Comparison of ENCODE assay signal across 33 cellular contexts in genomic region chr7:38889079-38889478, GRCh38. TPM values are rescaled to one million over a fixed set of nuclear protein-coding genes. Genes with fewer than 3 reads are reported as not detected.
DNase-seq lines count a peak whose midpoint lies in the region; ATAC-seq, FAIRE-seq and TF ChIP-seq lines count a peak whose summit lies in the region.
"Had no signal": no experiment of that assay in that cellular context is flagged by ENCODE, and none has a peak within 500 bp of the region (broad histone marks: within the 10 kb centered on the region; RNA-seq: fewer than 3 reads in every experiment).

No MANE protein-coding gene starts in this region.

- H3K4me1 ChIP-seq in GM23338 (ENCODE audit: insufficient read depth) = 0 out of 2 replicates have a peak, but pooled peaks cover 5% of the 10 kb centered on the region
- no peaks in the 10 kb centered on the region for H3K4me1 ChIP-seq in HEK293 (ENCODE audit: control insufficient read depth, insufficient read depth, low read length)
- peaks cover 2% of the 10 kb centered on the region for H3K4me1 ChIP-seq in mesenchymal stem cell (ENCODE audit: control insufficient read depth, insufficient read depth, low read depth, low read length)
- H3K4me1 ChIP-seq in CD8-positive, alpha-beta memory T cell (ENCODE audit: insufficient read depth, low read length) = no peaks in the 10 kb centered on the region
- H3K4me1 ChIP-seq: A549; BE2C; BLaER1; BLaER1 treated with 17β-estradiol and CSF1 and Interleukin-3, amounts not matched to agents 10 nM and 100 nM; Caco-2 had no signal

- H4K20me1 ChIP-seq in GM23338 (replicated peaks; ENCODE audit: insufficient read depth) = 0 out of 2 replicates have a peak, but pooled peaks cover 14% of the 10 kb centered on the region
- H4K20me1 ChIP-seq: BLaER1 had no signal

- H3K27me3 Mint-ChIP-seq in GM23338 (ENCODE audit: insufficient read depth, low read depth, poor library complexity) = peaks cover 8% of the 10 kb centered on the region
- H3K27me3 Mint-ChIP-seq in activated CD4-positive, alpha-beta T cell treated with anti-CD3 and anti-CD28 coated beads for 36 hours = no peaks in the 10 kb centered on the region
- H3K27me3 Mint-ChIP-seq in CD8-positive, alpha-beta memory T cell = no peaks in the 10 kb centered on the region
- H3K27me3 Mint-ChIP-seq: B cell; CD4-positive, alpha-beta memory T cell; CD4-positive, alpha-beta T cell; CD4-positive, CD25-positive, alpha-beta regulatory T cell had no signal

- no peak overlapping the region for H2BK15ac ChIP-seq in mesenchymal stem cell (ENCODE audit: low read depth, poor library complexity, severe bottlenecking)

- H2BK5ac ChIP-seq in mesenchymal stem cell (ENCODE audit: low read depth, low read length, poor library complexity, severe bottlenecking) = no peak overlapping the region

- no peaks in the 10 kb centered on the region for H3K9me2 ChIP-seq in GM23338 (ENCODE audit: insufficient read depth)

- H3F3A ChIP-seq in GM23338 (replicated peaks; ENCODE audit: low read depth) = no peaks in the 10 kb centered on the region

- H3K23ac ChIP-seq in mesenchymal stem cell (ENCODE audit: low read length in 2 of 2) = no peak overlapping the region

- no peak overlapping the region for H2AK5ac ChIP-seq in mesenchymal stem cell (ENCODE audit: low read length, severe bottlenecking)

- peaks cover 18% of the 10 kb centered on the region for H3K79me1 ChIP-seq in mesenchymal stem cell (replicated peaks; ENCODE audit: low read length, poor library complexity, severe bottlenecking)

- POLR2A ChIA-PET in HEK293 (lab: Yijun Ruan, JAX) = no interaction called here
- POLR2A ChIA-PET in activated CD4-positive, alpha-beta T cell treated with anti-CD3 and anti-CD28 coated beads for 36 hours (lab: Charles Lee) = interaction anchor here (0.7 kb wide), 1 partner anchor 18 kb away, joined by 8 read pairs; no protein-coding TSS in a partner anchor
- POLR2A ChIA-PET in CD8-positive, alpha-beta memory T cell (lab: Charles Lee) = no interaction called here

- H3K9me3 ChIP-seq in HEK293 (ENCODE audit: control insufficient read depth, insufficient read depth, low read depth, low read length) (no peaks in the 10 kb centered on the region), mesenchymal stem cell (ENCODE audit: control insufficient read depth, low read length) (no peaks in the 10 kb centered on the region)
- H3K9me3 ChIP-seq in CD8-positive, alpha-beta memory T cell (ENCODE audit: low read length) = no peaks in the 10 kb centered on the region
- H3K9me3 ChIP-seq: BE2C, Caco-2 had no signal

- H3K79me2 ChIP-seq in GM23338 (replicated peaks; ENCODE audit: insufficient read depth) = peaks cover 34% of the 10 kb centered on the region

- H3K14ac ChIP-seq in mesenchymal stem cell (ENCODE audit: low read length in 2 of 2) = no peak overlapping the region

- peaks cover 4% of the 10 kb centered on the region; the same call in 1 of the 3 replicates for H3K36me3 Mint-ChIP-seq in GM23338 (ENCODE audit: low read depth)
- peaks cover 50% of the 10 kb centered on the region for H3K36me3 Mint-ChIP-seq in activated CD4-positive, alpha-beta T cell treated with anti-CD3 and anti-CD28 coated beads for 36 hours (ENCODE audit: low read depth)
- peaks cover 26 to 32% (median 29%) of the 10 kb centered on the region in 3 donors for H3K36me3 Mint-ChIP-seq in CD8-positive, alpha-beta memory T cell

- no peak overlapping the region for H3K4ac ChIP-seq in mesenchymal stem cell (ENCODE audit: low read depth in 1 of 2, low read length in 2 of 2)

- H3K4me3 Mint-ChIP-seq in GM23338 = no peak overlapping the region
- H3K4me3 Mint-ChIP-seq in activated CD4-positive, alpha-beta T cell treated with anti-CD3 and anti-CD28 coated beads for 36 hours = no peak overlapping the region
- H3K4me3 Mint-ChIP-seq in CD8-positive, alpha-beta memory T cell = no peak overlapping the region
- H3K4me3 Mint-ChIP-seq: B cell; CD14-positive monocyte; CD4-positive, alpha-beta memory T cell; CD4-positive, alpha-beta T cell; CD8-positive, alpha-beta T cell had no signal

- no peak overlapping the region for H4K8ac ChIP-seq in mesenchymal stem cell (ENCODE audit: low read length)

- H3K4me2 ChIP-seq in GM23338 (no peak overlapping the region), mesenchymal stem cell (ENCODE audit: low read length, poor library complexity, severe bottlenecking) (no peak overlapping the region)
- H3K4me2 ChIP-seq: A549; BLaER1; BLaER1 treated with 17β-estradiol and CSF1 and Interleukin-3, amounts not matched to agents 10 nM and 100 nM had no signal

- DNase-seq in GM19239 (ENCODE audit: insufficient read length, low spot score) (no peak), GM23338 (ENCODE audit: low spot score) (no peak), mesenchymal stem cell (no peak)
- DNase-seq in activated CD4-positive, alpha-beta T cell treated with anti-CD3 and anti-CD28 coated beads for 36 hours = no peak
- no peak for DNase-seq in CD8-positive, alpha-beta memory T cell
- DNase-seq: 8988T; ACHN; AML-193; BE2C; C1 segment of cervical spinal cord; Caco-2; Calu3; CD4-positive, alpha-beta memory T cell; CD4-positive, alpha-beta T cell; CD4-positive, CD25-positive, alpha-beta regulatory T cell; CD8-positive, alpha-beta T cell; COR-L47; DMS 273 treated with DMSO at 0.1 percent for 48 hours; DMS153; DMS79; DMS79 treated with DMSO at 0.1 percent for 48 hours; DND-41; EL had no signal

- peaks cover 2% of the 10 kb centered on the region; the same call in 1 of the 3 replicates for H3K9me3 Mint-ChIP-seq in GM23338
- peaks cover 14% of the 10 kb centered on the region for H3K9me3 Mint-ChIP-seq in activated CD4-positive, alpha-beta T cell treated with anti-CD3 and anti-CD28 coated beads for 36 hours (ENCODE audit: low read depth)
- H3K9me3 Mint-ChIP-seq in CD8-positive, alpha-beta memory T cell = peaks cover 0 to 7% (median 0%) of the 10 kb centered on the region in 5 donors

- no peak overlapping the region for H3K9ac ChIP-seq in mesenchymal stem cell (ENCODE audit: low read length)
- H3K9ac ChIP-seq: BLaER1; BLaER1 treated with 17β-estradiol and CSF1 and Interleukin-3, amounts not matched to agents 10 nM and 100 nM had no signal

- peak overlapping the region; percentile 42; the same call in 1 of the 2 replicates for H3K27ac Mint-ChIP-seq in GM23338
- no peak overlapping the region for H3K27ac Mint-ChIP-seq in activated CD4-positive, alpha-beta T cell treated with anti-CD3 and anti-CD28 coated beads for 36 hours
- no peak overlapping the region for H3K27ac Mint-ChIP-seq in CD8-positive, alpha-beta memory T cell
- H3K27ac Mint-ChIP-seq: B cell; CD14-positive monocyte; CD4-positive, alpha-beta T cell; CD4-positive, CD25-positive, alpha-beta regulatory T cell; CD8-positive, alpha-beta T cell had no signal

- no peaks in the 10 kb centered on the region for H3K36me3 ChIP-seq in GM23338 (ENCODE audit: insufficient read depth)
- no peaks in the 10 kb centered on the region for H3K36me3 ChIP-seq in HEK293 (ENCODE audit: control insufficient read depth in 2 of 2, insufficient read depth in 1 of 2, low read length in 2 of 2)
- H3K36me3 ChIP-seq in mesenchymal stem cell (ENCODE audit: control insufficient read depth in 1 of 2, insufficient read depth in 2 of 2, low read depth in 1 of 2, low read length in 2 of 2) = peaks cover 6% of the 10 kb centered on the region in 2 experiments
- no peaks in the 10 kb centered on the region for H3K36me3 ChIP-seq in CD8-positive, alpha-beta memory T cell (ENCODE audit: insufficient read depth, low read length)
- H3K36me3 ChIP-seq: BE2C had no signal

- peak; percentile 59 for FAIRE-seq in GM19239 (lab: Jason Lieb, UNC)
- FAIRE-seq: A204.1, A549, D721Med had no signal

- H2BK12ac ChIP-seq in mesenchymal stem cell (ENCODE audit: low read length in 2 of 2) = no peak overlapping the region

- ATAC-seq in GM23338 = no peak
- ATAC-seq in activated CD4-positive, alpha-beta T cell treated with anti-CD3 and anti-CD28 coated beads for 36 hours = no peak
- ATAC-seq: A549; CD8-positive, alpha-beta T cell had no signal

- H3K4me3 ChIP-seq in GM23338 (no peak overlapping the region), HEK293 (ENCODE audit: low read depth, low read length) (no peak overlapping the region), mesenchymal stem cell (ENCODE audit: insufficient read depth in 1 of 2, low read depth in 1 of 2, low read length in 2 of 2) (no peak overlapping the region)
- no peak overlapping the region for H3K4me3 ChIP-seq in CD8-positive, alpha-beta memory T cell (ENCODE audit: low read length)
- H3K4me3 ChIP-seq: A549; BLaER1; BLaER1 treated with 17β-estradiol and CSF1 and Interleukin-3, amounts not matched to agents 10 nM and 100 nM had no signal

- CTCF ChIA-PET in HEK293 (lab: Yijun Ruan, JAX) = interaction anchor here (0.6 to 0.7 kb wide), 2 partner anchors 233 to 684 kb away, joined by 3 to 4 read pairs; no protein-coding TSS in a partner anchor
- CTCF ChIA-PET in activated CD4-positive, alpha-beta T cell treated with anti-CD3 and anti-CD28 coated beads for 36 hours (lab: Charles Lee) = no interaction called here
- CTCF ChIA-PET in CD8-positive, alpha-beta memory T cell (lab: Charles Lee) = no interaction called here

- H3K27ac ChIP-seq in GM23338 (ENCODE audit: low read depth) (no peak overlapping the region), HEK293 (ENCODE audit: extremely low read depth, low read depth, low read length) (no peak overlapping the region), mesenchymal stem cell (ENCODE audit: low read length, poor library complexity, severe bottlenecking) (no peak overlapping the region)
- H3K27ac ChIP-seq in CD8-positive, alpha-beta memory T cell (ENCODE audit: low read depth, low read length) = no peak overlapping the region
- H3K27ac ChIP-seq: 22Rv1; A549; BLaER1; BLaER1 treated with 17β-estradiol and CSF1 and Interleukin-3, amounts not matched to agents 10 nM and 100 nM; C4-2B had no signal

- H3K18ac ChIP-seq in mesenchymal stem cell (ENCODE audit: low read depth in 1 of 2, low read length in 2 of 2) = no peak overlapping the region

- no CpG with 5 or more reads among the region's 1 CpG for WGBS in mesenchymal stem cell

- no peak overlapping the region for H4K91ac ChIP-seq in mesenchymal stem cell (ENCODE audit: low read length)

- no peak overlapping the region for H2BK120ac ChIP-seq in mesenchymal stem cell (ENCODE audit: low read depth, low read length)

- peaks cover 35% of the 10 kb centered on the region for H3K4me1 Mint-ChIP-seq in GM23338
- peaks cover 17% of the 10 kb centered on the region for H3K4me1 Mint-ChIP-seq in activated CD4-positive, alpha-beta T cell treated with anti-CD3 and anti-CD28 coated beads for 36 hours
- peaks cover 33 to 55% (median 39%) of the 10 kb centered on the region in 3 donors for H3K4me1 Mint-ChIP-seq in CD8-positive, alpha-beta memory T cell

- intact Hi-C loops in activated CD4-positive, alpha-beta T cell treated with anti-CD3 and anti-CD28 coated beads for 36 hours (cut with DNase I, micrococcal nuclease) = no loop called here

- TF ChIP-seq CTCF in GM23338 (conservative IDR thresholded peaks at IDR 0.05; ENCODE audit: low read depth in 2 of 2) = no peak
- TF ChIP-seq CTCF in HEK293 (tag by site-specific recombination; IDR thresholded peaks at IDR 0.05) = no peak

- H2AFZ ChIP-seq in GM23338 (no peak overlapping the region), mesenchymal stem cell (ENCODE audit: low read depth, low read length) (no peak overlapping the region)

- H3K27me3 ChIP-seq in GM23338 (ENCODE audit: insufficient read depth) (no peaks in the 10 kb centered on the region), mesenchymal stem cell (ENCODE audit: control insufficient read depth in 1 of 2, insufficient read depth in 1 of 2, low read length in 2 of 2) (no peaks in the 10 kb centered on the region)
- H3K27me3 ChIP-seq in CD8-positive, alpha-beta memory T cell (ENCODE audit: insufficient read depth, low read length, poor library complexity, severe bottlenecking) = no peaks in the 10 kb centered on the region
- H3K27me3 ChIP-seq: BE2C; BLaER1; BLaER1 treated with 17β-estradiol and CSF1 and Interleukin-3, amounts not matched to agents 10 nM and 100 nM had no signal

RNA-seq across cellular contexts. Expression of gene VPS41, which starts 19.9 kb away (rescaled TPM):
- 41.2 and 45.9 TPM in 2 replicates for total RNA-seq in GM23338 (2014; rRNA removed; shearing (Covaris generic))
- polyA plus RNA-seq in GM23338 (2016; fragmentation: Nextera tagmentation; extraction: Ambion mirVana) = 15.7 and 20.2 TPM in 2 replicates
- 10 to 100 TPM; 48.6 to 59.3 TPM for total RNA-seq in activated CD4-positive, alpha-beta T cell treated with anti-CD3 and anti-CD28 coated beads for 36 hours
- 29.6 TPM for polyA plus RNA-seq in mesenchymal stem cell (2013, experiment 1 of 2)
- polyA plus RNA-seq in mesenchymal stem cell (2013, experiment 2 of 2) = 29.9 TPM
- 10 to 100 TPM; 66.0 to 66.9 TPM for total RNA-seq in CD8-positive, alpha-beta memory T cell
- 46.7 TPM for polyA plus RNA-seq in CD8-positive, alpha-beta memory T cell
